ENCODE assay signal across 23 cellular contexts in the genomic region with DNA sequence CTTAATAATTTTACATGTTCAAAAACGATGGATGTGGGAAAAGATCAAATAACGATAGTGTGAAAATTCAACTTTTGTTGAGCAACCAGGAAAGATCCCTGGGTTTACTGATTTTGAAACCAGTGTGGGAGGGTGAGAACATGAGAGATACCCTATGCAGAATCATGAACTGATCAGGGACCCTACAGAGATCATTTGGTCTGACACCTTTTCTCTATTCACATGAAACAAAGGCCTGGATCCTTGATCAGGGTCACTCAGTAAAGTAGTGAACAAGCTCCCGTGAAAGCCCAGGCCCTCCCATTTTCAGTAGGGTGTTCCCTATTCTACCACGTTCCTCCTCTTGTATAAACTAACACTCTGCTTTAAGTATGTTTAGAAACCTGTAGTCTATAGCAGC.
DNase-seq lines count a peak whose midpoint lies in the region; ATAC-seq, FAIRE-seq and TF ChIP-seq lines count a peak whose summit lies in the region.
"Had no signal": no experiment of that assay in that cellular context is flagged by ENCODE, and none has a peak within 500 bp of the region (broad histone marks: within the 10 kb centered on the region; RNA-seq: fewer than 3 reads in every experiment).

No MANE protein-coding gene starts in this region.

- DNase-seq in natural killer cell treated with Interleukin-12 subunit alpha and Interleukin-12 subunit beta and Interleukin-15 and Interleukin-18, amount 100 ng/mL, for 72 hours (ENCODE audit: low spot score), result no peak
- no peak for DNase-seq in natural killer cell
- DNase-seq in GM19239 (ENCODE audit: insufficient read length, low spot score), result no peak
- DNase-seq in WERI-Rb-1, result no peak
- DNase-seq in DMS53 (lab: John Stamatoyannopoulos, UW), result no peak
- DNase-seq: ACHN, AML-193, COR-L47, DMS153, HCEC 1CT, Kasumi-1, MM.1S, NCI-H1092 treated with DMSO at 0.1 percent for 48 hours, NCI-H2227 treated with DMSO at 0.1 percent for 48 hours, NCI-H524, Peyer's patch, SHP77 had no signal

- H3K9me3 Mint-ChIP-seq in natural killer cell treated with Interleukin-12 subunit alpha and Interleukin-12 subunit beta and Interleukin-15 and Interleukin-18, amount 100 ng/mL, for 72 hours, result no peaks in the 10 kb centered on the region
- H3K9me3 Mint-ChIP-seq in natural killer cell, result no peaks in the 10 kb centered on the region
- no peaks in the 10 kb centered on the region for H3K9me3 Mint-ChIP-seq in activated T-helper 17 cell treated with anti-CD3 and anti-CD28 coated beads, Interleukin-2, amount 50 U/mL, for 72 hours
- H3K9me3 Mint-ChIP-seq: IgD-negative memory B cell had no signal

- no peak overlapping the region for H3K4me3 ChIP-seq in WERI-Rb-1 (ENCODE audit: low read depth, low read length)
- H3K4me3 ChIP-seq: Peyer's patch had no signal

- H3K9me3 ChIP-seq in WERI-Rb-1 (ENCODE audit: severe bottlenecking), result peaks cover 6% of the 10 kb centered on the region
- H3K9me3 ChIP-seq: Peyer's patch had no signal

- no peaks in the 10 kb centered on the region for H3K36me3 ChIP-seq in WERI-Rb-1
- H3K36me3 ChIP-seq: Peyer's patch had no signal

- no peak overlapping the region for H3K27ac ChIP-seq in WERI-Rb-1
- H3K27ac ChIP-seq: HL-60, Peyer's patch had no signal

- no peak for TF ChIP-seq CTCF in natural killer cell (IDR thresholded peaks at IDR 0.05)
- TF ChIP-seq CTCF in WERI-Rb-1 (IDR thresholded peaks at IDR 0.05; ENCODE audit: low read depth, low read length), result no peak

- no peaks in the 10 kb centered on the region for H3K27me3 Mint-ChIP-seq in natural killer cell treated with Interleukin-12 subunit alpha and Interleukin-12 subunit beta and Interleukin-15 and Interleukin-18, amount 100 ng/mL, for 72 hours
- no peaks in the 10 kb centered on the region for H3K27me3 Mint-ChIP-seq in natural killer cell (ENCODE audit: low read depth in 2 of 2)
- H3K27me3 Mint-ChIP-seq in activated T-helper 17 cell treated with anti-CD3 and anti-CD28 coated beads, Interleukin-2, amount 50 U/mL, for 72 hours, result no peaks in the 10 kb centered on the region

- H3K4me1 Mint-ChIP-seq in natural killer cell treated with Interleukin-12 subunit alpha and Interleukin-12 subunit beta and Interleukin-15 and Interleukin-18, amount 100 ng/mL, for 72 hours (ENCODE audit: low read depth in 2 of 2), result peaks cover 44 to 59% of the 10 kb centered on the region in 2 donors
- peaks cover 22% of the 10 kb centered on the region in 2 donors for H3K4me1 Mint-ChIP-seq in natural killer cell
- H3K4me1 Mint-ChIP-seq in activated T-helper 17 cell treated with anti-CD3 and anti-CD28 coated beads, Interleukin-2, amount 50 U/mL, for 72 hours, result peaks cover 22% of the 10 kb centered on the region

- peak overlapping the region; percentile 35 to 81 for H3K27ac Mint-ChIP-seq in natural killer cell treated with Interleukin-12 subunit alpha and Interleukin-12 subunit beta and Interleukin-15 and Interleukin-18, amount 100 ng/mL, for 72 hours
- H3K27ac Mint-ChIP-seq in natural killer cell, result no peak overlapping the region
- H3K27ac Mint-ChIP-seq in activated T-helper 17 cell treated with anti-CD3 and anti-CD28 coated beads, Interleukin-2, amount 50 U/mL, for 72 hours, result no peak overlapping the region
- H3K27ac Mint-ChIP-seq: CD14-positive monocyte, IgD-negative memory B cell had no signal

- peak; percentile 96 for FAIRE-seq in GM19239 (lab: Jason Lieb, UNC)
- FAIRE-seq: HTR-8/SVneo had no signal

- H3K4me3 Mint-ChIP-seq in natural killer cell treated with Interleukin-12 subunit alpha and Interleukin-12 subunit beta and Interleukin-15 and Interleukin-18, amount 100 ng/mL, for 72 hours, result peak overlapping the region; percentile 11
- H3K4me3 Mint-ChIP-seq in natural killer cell, result no peak overlapping the region
- H3K4me3 Mint-ChIP-seq in activated T-helper 17 cell treated with anti-CD3 and anti-CD28 coated beads, Interleukin-2, amount 50 U/mL, for 72 hours, result no peak overlapping the region
- H3K4me3 Mint-ChIP-seq: CD14-positive monocyte, IgD-negative memory B cell had no signal

- H3K27me3 ChIP-seq in WERI-Rb-1 (ENCODE audit: insufficient read depth, low read depth, severe bottlenecking), result no peaks in the 10 kb centered on the region
- H3K27me3 ChIP-seq: Peyer's patch had no signal

- H3K36me3 Mint-ChIP-seq in natural killer cell treated with Interleukin-12 subunit alpha and Interleukin-12 subunit beta and Interleukin-15 and Interleukin-18, amount 100 ng/mL, for 72 hours, result no peaks in the 10 kb centered on the region
- H3K36me3 Mint-ChIP-seq in natural killer cell, result no peaks in the 10 kb centered on the region
- no peaks in the 10 kb centered on the region for H3K36me3 Mint-ChIP-seq in activated T-helper 17 cell treated with anti-CD3 and anti-CD28 coated beads, Interleukin-2, amount 50 U/mL, for 72 hours (ENCODE audit: low read depth)
- H3K36me3 Mint-ChIP-seq: CD14-positive monocyte, IgD-negative memory B cell had no signal

- intact Hi-C loops in natural killer cell (cut with micrococcal nuclease), result no loop called here

- ATAC-seq in natural killer cell treated with Interleukin-12 subunit alpha and Interleukin-12 subunit beta and Interleukin-15 and Interleukin-18, amount 100 ng/mL, for 72 hours, result peak; percentile 44 to 68
- ATAC-seq in natural killer cell, result no peak
- peak; percentile 50 for ATAC-seq in activated T-helper 17 cell treated with anti-CD3 and anti-CD28 coated beads, Interleukin-2, amount 50 U/mL, for 72 hours (replicated peaks)
- ATAC-seq in HG02642 (IDR thresholded peaks at IDR 0.05; ENCODE audit: poor library complexity, unreplicated experiment), result no peak

Comparison
In these comparisons a context has a peak if more than half of its experiments do, and no peak if none do; other contexts are left out.
1. ATAC-seq: peak in natural killer cell treated with Interleukin-12 subunit alpha and Interleukin-12 subunit beta and Interleukin-15 and Interleukin-18, amount 100 ng/mL, for 72 hours (2 of 2) and activated T-helper 17 cell treated with anti-CD3 and anti-CD28 coated beads, Interleukin-2, amount 50 U/mL, for 72 hours (single experiment); none in natural killer cell (0 of 3) and HG02642 (single experiment).
2. H3K27ac Mint-ChIP-seq: peak in natural killer cell treated with Interleukin-12 subunit alpha and Interleukin-12 subunit beta and Interleukin-15 and Interleukin-18, amount 100 ng/mL, for 72 hours (2 of 2); none in natural killer cell (0 of 2) and activated T-helper 17 cell treated with anti-CD3 and anti-CD28 coated beads, Interleukin-2, amount 50 U/mL, for 72 hours (single experiment).